2 cellular contexts compared by ENCODE assay signal in genomic region chr19:11964496-11964857, GRCh38.
TF ChIP-seq lines count a peak whose summit lies in the region.

No MANE protein-coding gene starts in this region.

TF ChIP-seq in K562, 482 proteins besides CTCF, POLR2A, EP300 and RAD21:
- TF ChIP-seq GTF2A2 (tag; IDR thresholded peaks at IDR 0.05), result no peak
- TF ChIP-seq ZSCAN32 (CRISPR knock-in tag; IDR thresholded peaks at IDR 0.05), result no peak
- TF ChIP-seq ATF3 (IDR thresholded peaks at IDR 0.05), result no peak
- TF ChIP-seq ATF3 (CRISPR knock-in tag; conservative IDR thresholded peaks at IDR 0.05), result no peak
- TF ChIP-seq HMGN3 (IDR thresholded peaks at IDR 0.05; ENCODE audit: borderline replicate concordance, extremely low read depth, insufficient read length, low read depth, low read length), result no peak
- no peak for TF ChIP-seq MCM7 (IDR thresholded peaks at IDR 0.05)
- no peak for TF ChIP-seq EWSR1 (IDR thresholded peaks at IDR 0.05; ENCODE audit: borderline replicate concordance, low read depth, partially characterized antibody)
- TF ChIP-seq ZNF133 (CRISPR knock-in tag; IDR thresholded peaks at IDR 0.05), result no peak
- no peak for TF ChIP-seq ZNF324 (CRISPR knock-in tag; IDR thresholded peaks at IDR 0.05)
- TF ChIP-seq PTRF (tag; IDR thresholded peaks at IDR 0.05), result no peak
- TF ChIP-seq KDM2B (CRISPR knock-in tag; IDR thresholded peaks at IDR 0.05), result no peak
- no peak for TF ChIP-seq TCFL5 (CRISPR knock-in tag; conservative IDR thresholded peaks at IDR 0.05)
- TF ChIP-seq ZNF584 (CRISPR knock-in tag; IDR thresholded peaks at IDR 0.05; ENCODE audit: low read depth), result no peak
- TF ChIP-seq ZBTB1 (CRISPR knock-in tag; IDR thresholded peaks at IDR 0.05; ENCODE audit: borderline replicate concordance, low read depth), result no peak
- TF ChIP-seq NFIX (CRISPR knock-in tag; IDR thresholded peaks at IDR 0.05; ENCODE audit: low read depth), result no peak
- no peak for TF ChIP-seq ZNF384 (IDR thresholded peaks at IDR 0.05; ENCODE audit: low read depth, low read length)
- TF ChIP-seq, protein P1, sequence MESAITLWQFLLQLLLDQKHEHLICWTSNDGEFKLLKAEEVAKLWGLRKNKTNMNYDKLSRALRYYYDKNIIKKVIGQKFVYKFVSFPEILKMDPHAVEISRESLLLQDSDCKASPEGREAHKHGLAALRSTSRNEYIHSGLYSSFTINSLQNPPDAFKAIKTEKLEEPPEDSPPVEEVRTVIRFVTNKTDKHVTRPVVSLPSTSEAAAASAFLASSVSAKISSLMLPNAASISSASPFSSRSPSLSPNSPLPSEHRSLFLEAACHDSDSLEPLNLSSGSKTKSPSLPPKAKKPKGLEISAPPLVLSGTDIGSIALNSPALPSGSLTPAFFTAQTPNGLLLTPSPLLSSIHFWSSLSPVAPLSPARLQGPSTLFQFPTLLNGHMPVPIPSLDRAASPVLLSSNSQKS (CRISPR knock-in tag; IDR thresholded peaks at IDR 0.05), result no peak
- no peak for TF ChIP-seq ZNF77 (CRISPR knock-in tag; IDR thresholded peaks at IDR 0.05)
- TF ChIP-seq BCOR (IDR thresholded peaks at IDR 0.05), result no peak
TF ChIP-seq in K562: peak in this region for 0.

TF ChIP-seq in HepG2, 621 proteins besides CTCF, POLR2A, EP300 and RAD21 (continues in another document):
- TF ChIP-seq HDAC1 (CRISPR knock-in tag; IDR thresholded peaks at IDR 0.05), result peak; percentile 37; the same call in 1 of the 2 replicates
- no peak for TF ChIP-seq ZNF350 (CRISPR knock-in tag; IDR thresholded peaks at IDR 0.05; ENCODE audit: borderline replicate concordance, low read depth)
- TF ChIP-seq ZFY (CRISPR knock-in tag; IDR thresholded peaks at IDR 0.05), result 0 out of 2 replicates have a peak, but pooled peaks have one; percentile 25
- TF ChIP-seq, protein P2, sequence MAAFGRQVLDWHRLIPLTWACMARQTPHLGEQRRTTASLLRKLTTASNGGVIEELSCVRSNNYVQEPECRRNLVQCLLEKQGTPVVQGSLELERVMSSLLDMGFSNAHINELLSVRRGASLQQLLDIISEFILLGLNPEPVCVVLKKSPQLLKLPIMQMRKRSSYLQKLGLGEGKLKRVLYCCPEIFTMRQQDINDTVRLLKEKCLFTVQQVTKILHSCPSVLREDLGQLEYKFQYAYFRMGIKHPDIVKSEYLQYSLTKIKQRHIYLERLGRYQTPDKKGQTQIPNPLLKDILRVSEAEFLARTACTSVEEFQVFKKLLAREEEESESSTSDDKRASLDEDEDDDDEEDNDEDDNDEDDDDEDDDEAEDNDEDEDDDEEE (CRISPR knock-in tag; IDR thresholded peaks at IDR 0.05), result 0 out of 2 replicates have a peak, but pooled peaks have one; percentile 21
- no peak for TF ChIP-seq ZNF569 (CRISPR knock-in tag; IDR thresholded peaks at IDR 0.05; ENCODE audit: borderline replicate concordance)
- no peak for TF ChIP-seq ZBTB7B (CRISPR knock-in tag; IDR thresholded peaks at IDR 0.05)
- 0 out of 2 replicates have a peak, but pooled peaks have one; percentile 8 for TF ChIP-seq SP4 (CRISPR knock-in tag; IDR thresholded peaks at IDR 0.05)
- TF ChIP-seq PLRG1 (conservative IDR thresholded peaks at IDR 0.05), result no peak
- TF ChIP-seq MLLT10 (CRISPR knock-in tag; IDR thresholded peaks at IDR 0.05), result no peak
- 0 out of 2 replicates have a peak, but pooled peaks have one; percentile 26 for TF ChIP-seq BCL3 (CRISPR knock-in tag; IDR thresholded peaks at IDR 0.05)
- no peak for TF ChIP-seq ATF1 (CRISPR knock-in tag; IDR thresholded peaks at IDR 0.05)
- TF ChIP-seq ZBTB43 (CRISPR knock-in tag; conservative IDR thresholded peaks at IDR 0.05), result no peak
- TF ChIP-seq AFF4 (CRISPR knock-in tag; IDR thresholded peaks at IDR 0.05), result no peak
- no peak for TF ChIP-seq ZNF629 (CRISPR knock-in tag; conservative IDR thresholded peaks at IDR 0.05)
- TF ChIP-seq STAG1 (CRISPR knock-in tag; IDR thresholded peaks at IDR 0.05), result peak; percentile 43
- 0 out of 2 replicates have a peak, but pooled peaks have one; percentile 22 for TF ChIP-seq EED (CRISPR knock-in tag; IDR thresholded peaks at IDR 0.05)
- TF ChIP-seq HMGA1 (CRISPR knock-in tag; conservative IDR thresholded peaks at IDR 0.05), result no peak
- TF ChIP-seq KDM6A (CRISPR knock-in tag; IDR thresholded peaks at IDR 0.05; ENCODE audit: low read depth), result no peak
- TF ChIP-seq ZNF251 (CRISPR knock-in tag; IDR thresholded peaks at IDR 0.05), result no peak
- no peak for TF ChIP-seq ZNF501 (CRISPR knock-in tag; IDR thresholded peaks at IDR 0.05)
- 0 out of 2 replicates have a peak, but pooled peaks have one; percentile 0 for TF ChIP-seq POGZ (CRISPR knock-in tag; IDR thresholded peaks at IDR 0.05)
- TF ChIP-seq, protein P3, sequence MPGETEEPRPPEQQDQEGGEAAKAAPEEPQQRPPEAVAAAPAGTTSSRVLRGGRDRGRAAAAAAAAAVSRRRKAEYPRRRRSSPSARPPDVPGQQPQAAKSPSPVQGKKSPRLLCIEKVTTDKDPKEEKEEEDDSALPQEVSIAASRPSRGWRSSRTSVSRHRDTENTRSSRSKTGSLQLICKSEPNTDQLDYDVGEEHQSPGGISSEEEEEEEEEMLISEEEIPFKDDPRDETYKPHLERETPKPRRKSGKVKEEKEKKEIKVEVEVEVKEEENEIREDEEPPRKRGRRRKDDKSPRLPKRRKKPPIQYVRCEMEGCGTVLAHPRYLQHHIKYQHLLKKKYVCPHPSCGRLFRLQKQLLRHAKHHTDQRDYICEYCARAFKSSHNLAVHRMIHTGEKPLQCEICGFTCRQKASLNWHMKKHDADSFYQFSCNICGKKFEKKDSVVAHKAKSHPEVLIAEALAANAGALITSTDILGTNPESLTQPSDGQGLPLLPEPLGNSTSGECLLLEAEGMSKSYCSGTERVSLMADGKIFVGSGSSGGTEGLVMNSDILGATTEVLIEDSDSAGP (CRISPR knock-in tag; IDR thresholded peaks at IDR 0.05; ENCODE audit: borderline replicate concordance), result no peak
- TF ChIP-seq ZNF644 (CRISPR knock-in tag; IDR thresholded peaks at IDR 0.05; ENCODE audit: low read depth), result no peak
- TF ChIP-seq, protein P4, sequence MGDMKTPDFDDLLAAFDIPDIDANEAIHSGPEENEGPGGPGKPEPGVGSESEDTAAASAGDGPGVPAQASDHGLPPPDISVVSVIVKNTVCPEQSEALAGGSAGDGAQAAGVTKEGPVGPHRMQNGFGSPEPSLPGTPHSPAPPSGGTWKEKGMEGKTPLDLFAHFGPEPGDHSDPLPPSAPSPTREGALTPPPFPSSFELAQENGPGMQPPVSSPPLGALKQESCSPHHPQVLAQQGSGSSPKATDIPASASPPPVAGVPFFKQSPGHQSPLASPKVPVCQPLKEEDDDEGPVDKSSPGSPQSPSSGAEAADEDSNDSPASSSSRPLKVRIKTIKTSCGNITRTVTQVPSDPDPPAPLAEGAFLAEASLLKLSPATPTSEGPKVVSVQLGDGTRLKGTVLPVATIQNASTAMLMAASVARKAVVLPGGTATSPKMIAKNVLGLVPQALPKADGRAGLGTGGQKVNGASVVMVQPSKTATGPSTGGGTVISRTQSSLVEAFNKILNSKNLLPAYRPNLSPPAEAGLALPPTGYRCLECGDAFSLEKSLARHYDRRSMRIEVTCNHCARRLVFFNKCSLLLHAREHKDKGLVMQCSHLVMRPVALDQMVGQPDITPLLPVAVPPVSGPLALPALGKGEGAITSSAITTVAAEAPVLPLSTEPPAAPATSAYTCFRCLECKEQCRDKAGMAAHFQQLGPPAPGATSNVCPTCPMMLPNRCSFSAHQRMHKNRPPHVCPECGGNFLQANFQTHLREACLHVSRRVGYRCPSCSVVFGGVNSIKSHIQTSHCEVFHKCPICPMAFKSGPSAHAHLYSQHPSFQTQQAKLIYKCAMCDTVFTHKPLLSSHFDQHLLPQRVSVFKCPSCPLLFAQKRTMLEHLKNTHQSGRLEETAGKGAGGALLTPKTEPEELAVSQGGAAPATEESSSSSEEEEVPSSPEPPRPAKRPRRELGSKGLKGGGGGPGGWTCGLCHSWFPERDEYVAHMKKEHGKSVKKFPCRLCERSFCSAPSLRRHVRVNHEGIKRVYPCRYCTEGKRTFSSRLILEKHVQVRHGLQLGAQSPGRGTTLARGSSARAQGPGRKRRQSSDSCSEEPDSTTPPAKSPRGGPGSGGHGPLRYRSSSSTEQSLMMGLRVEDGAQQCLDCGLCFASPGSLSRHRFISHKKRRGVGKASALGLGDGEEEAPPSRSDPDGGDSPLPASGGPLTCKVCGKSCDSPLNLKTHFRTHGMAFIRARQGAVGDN (CRISPR knock-in tag; IDR thresholded peaks at IDR 0.05), result peak; percentile 62
- no peak for TF ChIP-seq SOX5 (CRISPR knock-in tag; IDR thresholded peaks at IDR 0.05; ENCODE audit: borderline replicate concordance)
- TF ChIP-seq ZBTB7A (CRISPR knock-in tag; IDR thresholded peaks at IDR 0.05), result 0 out of 2 replicates have a peak, but pooled peaks have one; percentile 53
- no peak for TF ChIP-seq GATA4 (IDR thresholded peaks at IDR 0.05; ENCODE audit: borderline replicate concordance, low read depth)
- TF ChIP-seq, protein P5, sequence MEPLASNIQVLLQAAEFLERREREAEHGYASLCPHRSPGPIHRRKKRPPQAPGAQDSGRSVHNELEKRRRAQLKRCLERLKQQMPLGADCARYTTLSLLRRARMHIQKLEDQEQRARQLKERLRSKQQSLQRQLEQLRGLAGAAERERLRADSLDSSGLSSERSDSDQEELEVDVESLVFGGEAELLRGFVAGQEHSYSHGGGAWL (CRISPR knock-in tag; IDR thresholded peaks at IDR 0.05), result no peak
- no peak for TF ChIP-seq ZNF383 (CRISPR knock-in tag; IDR thresholded peaks at IDR 0.05; ENCODE audit: borderline replicate concordance)
- TF ChIP-seq REST (IDR thresholded peaks at IDR 0.05; ENCODE audit: borderline replicate concordance in 1 of 2, low read depth in 1 of 2, low read length in 2 of 2), result no peak
- no peak for TF ChIP-seq ZBTB26 (CRISPR knock-in tag; IDR thresholded peaks at IDR 0.05; ENCODE audit: borderline replicate concordance)
- no peak for TF ChIP-seq SALL2 (CRISPR knock-in tag; IDR thresholded peaks at IDR 0.05)
